In genomic region chr13:49247722-49248432, GRCh38 we compare ENCODE assay signal across 8 cellular contexts. TPM values are rescaled to one million over a fixed set of nuclear protein-coding genes. Genes with fewer than 3 reads are reported as not detected.
A peak's percentile ranks its signal among the peaks of the same experiment; 100 is the strongest.
DNase-seq lines count a peak whose midpoint lies in the region; ATAC-seq and TF ChIP-seq lines count a peak whose summit lies in the region.

Gene CDADC1, plus strand, starts transcription at chr13:49247925. Its CDS starts 113 bp downstream, at chr13:49248038.

- H3K4me3 ChIP-seq in adipocyte (ENCODE audit: low read length) (peak within 1 kb of the TSS; percentile 98), cardiac muscle cell (peak within 1 kb of the TSS; percentile 66), parathyroid adenoma (ENCODE audit: low read depth, low read length) (peak within 1 kb of the TSS; percentile 94), transverse colon (peak within 1 kb of the TSS; percentile 76 to 93 (median 81))

- peak within 1 kb of the TSS; percentile 97 for H3K9ac ChIP-seq in adipocyte (ENCODE audit: low read length)
- peak within 1 kb of the TSS; percentile 19 for H3K9ac ChIP-seq in parathyroid adenoma

- H2AFZ ChIP-seq in parathyroid adenoma = peak within 1 kb of the TSS; percentile 93

- DNase-seq in GM10266 (ENCODE audit: extremely low spot score) = peak; percentile 90
- DNase-seq in NCI-H1105 (lab: John Stamatoyannopoulos, UW) = peak; percentile 72
- peak; percentile 95 for DNase-seq in SW480 (ENCODE audit: low spot score)
- DNase-seq in adipocyte (ENCODE audit: low read depth) = peak; percentile 99
- DNase-seq in cardiac muscle cell (ENCODE audit: low read depth in 1 of 2, low spot score in 1 of 2) = peak; percentile 98 to 100
- DNase-seq in transverse colon = peak; percentile 98

- intact Hi-C loops in transverse colon (cut with DNase I; ENCODE audit: low total_unique reads) = no loop called here

- H3K4me2 ChIP-seq in parathyroid adenoma (ENCODE audit: low read length) = peak within 1 kb of the TSS; percentile 99

- H3K4me1 ChIP-seq in adipocyte (ENCODE audit: control insufficient read depth, insufficient read depth, low read length) = peaks cover 14% of the 10 kb centered on the region
- no peaks in the 10 kb centered on the region for H3K4me1 ChIP-seq in cardiac muscle cell (ENCODE audit: low read depth)
- H3K4me1 ChIP-seq in parathyroid adenoma = no peaks in the 10 kb centered on the region
- peaks cover 6 to 24% (median 16%) of the 10 kb centered on the region in 4 donors for H3K4me1 ChIP-seq in transverse colon

- H3K36me3 ChIP-seq in adipocyte (ENCODE audit: control insufficient read depth, insufficient read depth, low read length, severe bottlenecking) (peaks cover 5% of the 10 kb centered on the region), cardiac muscle cell (no peaks in the 10 kb centered on the region), parathyroid adenoma (ENCODE audit: control insufficient read depth, insufficient read depth, low read length) (no peaks in the 10 kb centered on the region), transverse colon (no peaks in the 10 kb centered on the region)

- no peaks in the 10 kb centered on the region for H3K27me3 ChIP-seq in adipocyte (replicated peaks; ENCODE audit: control insufficient read depth, insufficient read depth, low read length)
- H3K27me3 ChIP-seq in cardiac muscle cell = peaks cover 22% of the 10 kb centered on the region
- no peaks in the 10 kb centered on the region for H3K27me3 ChIP-seq in parathyroid adenoma (ENCODE audit: control insufficient read depth, insufficient read depth, low read length)
- no peaks in the 10 kb centered on the region for H3K27me3 ChIP-seq in transverse colon

- peak; percentile 89 for TF ChIP-seq POLR2A in transverse colon (IDR thresholded peaks at IDR 0.05)

- no peak for TF ChIP-seq EP300 in transverse colon (IDR thresholded peaks at IDR 0.05; ENCODE audit: low read depth)

- 0% methylated on average over 1 to 25 of the region's 42 CpGs for WGBS in transverse colon (ENCODE audit: low coverage in 1 of 2), 2 donors

- TF ChIP-seq CTCF in GM10266 (IDR thresholded peaks at IDR 0.05; ENCODE audit: control insufficient read depth, insufficient read depth, low read depth, missing control alignments) (no peak), cardiac muscle cell (IDR thresholded peaks at IDR 0.05; ENCODE audit: low read depth, low read length) (no peak), parathyroid adenoma (IDR thresholded peaks at IDR 0.05) (no peak), transverse colon (IDR thresholded peaks at IDR 0.05) (peak in 2 of 5 experiments; percentile 11 to 30)

- H3K27ac ChIP-seq in cardiac muscle cell (peak within 1 kb of the TSS; percentile 80), parathyroid adenoma (peak within 1 kb of the TSS; percentile 82), transverse colon (peak within 1 kb of the TSS; percentile 90 to 96 (median 93))

- in situ Hi-C loops in transverse colon (cut with MboI; ENCODE audit: low pct_ligation_motif_present in 1 of 4, low pct_unique_long_range_greater_than_20kb in 1 of 4, low sequenced_read_pairs in 3 of 4) = no loop called here

- no peaks in the 10 kb centered on the region for H3K79me2 ChIP-seq in parathyroid adenoma

- no peaks in the 10 kb centered on the region for H3K9me3 ChIP-seq in adipocyte (ENCODE audit: control insufficient read depth, low read length)
- H3K9me3 ChIP-seq in cardiac muscle cell (ENCODE audit: low read depth) = no peaks in the 10 kb centered on the region
- H3K9me3 ChIP-seq in parathyroid adenoma (ENCODE audit: control insufficient read depth, low read length) = no peaks in the 10 kb centered on the region
- no peaks in the 10 kb centered on the region for H3K9me3 ChIP-seq in transverse colon

- ATAC-seq in HG02623 (IDR thresholded peaks at IDR 0.05; ENCODE audit: unreplicated experiment) = peak; percentile 95

RNA-seq across cellular contexts. Expression of gene CDADC1, which starts in this region (rescaled TPM):
- total RNA-seq in cardiac muscle cell (4.0 and 9.1 TPM in 2 replicates), transverse colon (1 to 10 TPM in 3 of 4 donors, under 1 TPM in 1; 0.75 to 7.9 (median 3.9) TPM)
- 12.7 and 14.0 TPM in 2 replicates for polyA plus RNA-seq in cardiac muscle cell

Comparison
In these comparisons a context has a peak if more than half of its experiments do, and no peak if none do; other contexts are left out.
1. Peak in every context shown above with its lines: DNase-seq, ATAC-seq, H3K4me3 ChIP-seq and H3K27ac ChIP-seq.